In the genomic region with DNA sequence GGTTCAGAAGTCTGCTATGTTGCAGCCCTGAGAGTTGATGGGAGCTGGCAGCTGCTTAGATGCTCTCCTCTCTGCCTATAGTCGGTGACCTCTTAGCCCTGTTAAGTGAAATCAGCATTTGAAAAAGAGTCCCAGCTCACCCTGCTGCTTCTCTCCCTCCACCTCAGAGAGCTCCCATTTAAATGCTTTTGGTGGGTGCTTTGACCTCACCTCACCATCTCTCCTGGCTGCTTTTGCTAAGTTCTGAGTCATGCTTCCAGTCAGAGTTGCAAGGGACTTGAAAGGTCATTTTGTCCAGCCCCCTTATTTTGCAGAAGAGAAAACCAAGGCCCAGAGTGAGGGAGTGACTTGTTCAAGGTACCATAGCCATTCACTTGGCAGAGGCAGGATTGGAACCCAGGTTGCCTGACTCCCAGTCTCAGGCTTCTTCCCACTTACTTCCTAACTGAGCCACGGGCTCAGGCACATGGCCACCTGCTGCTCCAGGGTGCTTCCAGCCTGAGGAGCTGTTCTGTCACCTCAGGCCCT, we compare ENCODE assay signal across 13 cellular contexts. TPM values are rescaled to one million over a fixed set of nuclear protein-coding genes. Genes with fewer than 3 reads are reported as not detected.
DNase-seq lines count a peak whose midpoint lies in the region; ATAC-seq, FAIRE-seq and TF ChIP-seq lines count a peak whose summit lies in the region.
"Had no signal": no experiment of that assay in that cellular context is flagged by ENCODE, and none has a peak within 500 bp of the region (broad histone marks: within the 10 kb centered on the region; RNA-seq: fewer than 3 reads in every experiment).

No MANE protein-coding gene starts in this region.

- no peak for FAIRE-seq in GM12892 (lab: Jason Lieb, UNC)

- TF ChIP-seq POLR2A in vagina (IDR thresholded peaks at IDR 0.05) (no peak), GM12892 (IDR thresholded peaks at IDR 0.05; ENCODE audit: low read depth, low read length) (no peak)

- no peak for ATAC-seq in HG02973 (IDR thresholded peaks at IDR 0.05; ENCODE audit: unreplicated experiment)

- intact Hi-C loops in cardiac septum (cut with DNase I) (loop anchor here (2.0 kb wide), 2 partner anchors 29 to 37 kb away; no protein-coding TSS in a partner anchor), ascending aorta (cut with DNase I) (loop anchor here (5.0 kb wide), 1 partner anchor 181 kb away; a partner anchor contains a TSS), vagina (cut with DNase I) (loop anchor here (5.0 kb wide), 1 partner anchor 34 kb away; no protein-coding TSS in a partner anchor)

- peak overlapping the region; percentile 97 to 98 for H3K27ac ChIP-seq in right atrium auricular region
- peak overlapping the region; percentile 95 to 98 for H3K27ac ChIP-seq in ascending aorta
- H3K27ac ChIP-seq in vagina, result peak overlapping the region; percentile 42
- H3K27ac ChIP-seq: brain microvascular endothelial cell, SK-N-MC, suprapubic skin had no signal

- H3K27me3 Mint-ChIP-seq in immature natural killer cell (ENCODE audit: low read depth in 3 of 3), result peaks cover 8 to 17% (median 9%) of the 10 kb centered on the region in 3 donors

- no peaks in the 10 kb centered on the region for H3K9me3 Mint-ChIP-seq in immature natural killer cell
- H3K9me3 Mint-ChIP-seq: nephron progenitor cell had no signal

- TF ChIP-seq CTCF in right atrium auricular region (IDR thresholded peaks at IDR 0.05), result no peak
- no peak for TF ChIP-seq CTCF in ascending aorta (IDR thresholded peaks at IDR 0.05)
- TF ChIP-seq CTCF in vagina (IDR thresholded peaks at IDR 0.05), result no peak

- peaks cover 0 to 68% of the 10 kb centered on the region in 2 donors for H3K4me1 ChIP-seq in right atrium auricular region
- peaks cover 27 to 59% of the 10 kb centered on the region in 2 donors for H3K4me1 ChIP-seq in ascending aorta
- H3K4me1 ChIP-seq in vagina, result peaks cover 84% of the 10 kb centered on the region

- H3K36me3 ChIP-seq in right atrium auricular region (no peaks in the 10 kb centered on the region), ascending aorta (no peaks in the 10 kb centered on the region), vagina (no peaks in the 10 kb centered on the region)
- H3K36me3 ChIP-seq: brain microvascular endothelial cell, suprapubic skin had no signal

- no peak for DNase-seq in right atrium auricular region (ENCODE audit: low spot score)
- no peak for DNase-seq in cardiac septum (ENCODE audit: low spot score)
- DNase-seq in ascending aorta (ENCODE audit: low spot score in 2 of 2), result no peak
- DNase-seq in immature natural killer cell, result no peak
- DNase-seq in vagina (ENCODE audit: extremely low spot score in 2 of 2), result no peak
- no peak for DNase-seq in GM12892 (ENCODE audit: insufficient read length)
- no peak for DNase-seq in NOMO-1 (lab: John Stamatoyannopoulos, UW; ENCODE audit: unreplicated experiment in 2 of 2)
- DNase-seq: brain microvascular endothelial cell, KBM-7, nephron progenitor cell had no signal

- H3K27ac Mint-ChIP-seq in immature natural killer cell, result peak overlapping the region; percentile 45 to 100 (median 98)
- H3K27ac Mint-ChIP-seq: nephron progenitor cell had no signal

- no peaks in the 10 kb centered on the region for H3K9me3 ChIP-seq in right atrium auricular region
- H3K9me3 ChIP-seq in ascending aorta, result no peaks in the 10 kb centered on the region
- H3K9me3 ChIP-seq in vagina, result no peaks in the 10 kb centered on the region
- H3K9me3 ChIP-seq: suprapubic skin had no signal

- peaks cover 70 to 77% of the 10 kb centered on the region in 2 donors for H3K4me1 Mint-ChIP-seq in immature natural killer cell

- H3K4me3 ChIP-seq in right atrium auricular region (peak overlapping the region in 1 of 2 donors; percentile 80), ascending aorta (peak overlapping the region in 1 of 2 donors; percentile 72), vagina (no peak overlapping the region)

- H3K4me3 Mint-ChIP-seq in immature natural killer cell, result peak overlapping the region in 4 of 5 donors; percentile 15 to 38 (median 28)

- H3K27me3 ChIP-seq in right atrium auricular region (no peaks in the 10 kb centered on the region), ascending aorta (no peaks in the 10 kb centered on the region), vagina (no peaks in the 10 kb centered on the region)
- H3K27me3 ChIP-seq: suprapubic skin had no signal

- peaks cover 0 to 3% (median 0%) of the 10 kb centered on the region in 3 donors for H3K36me3 Mint-ChIP-seq in immature natural killer cell

RNA-seq across cellular contexts. Expression of a gene that starts 3.3 kb away (rescaled TPM):
- total RNA-seq in right atrium auricular region (100 to 1,000 TPM; 136 to 158 TPM), cardiac septum (242 TPM), ascending aorta (35.3 TPM), vagina (51.1 TPM)
- polyA plus RNA-seq in immature natural killer cell, result 1 to 10 TPM; 3.5 to 7.2 (median 4.1) TPM
- polyA plus RNA-seq in GM12892 (2012; ENCODE audit: missing spikeins), result 37.5 TPM

RNA-seq across cellular contexts. Expression of a gene that starts 52.6 kb away (rescaled TPM):
- total RNA-seq in right atrium auricular region, result 10 to 100 TPM; 16.5 to 20.6 TPM
- 11.3 TPM for total RNA-seq in cardiac septum
- total RNA-seq in ascending aorta, result 17.9 TPM
- not detected for polyA plus RNA-seq in immature natural killer cell
- 5.9 TPM for total RNA-seq in vagina
- 6.0 TPM for polyA plus RNA-seq in GM12892 (2012; ENCODE audit: missing spikeins)

Comparison
In these comparisons a context has a peak if more than half of its experiments do, and no peak if none do; other contexts are left out.
1. H3K27ac ChIP-seq: peak in every context shown above with its lines; median percentile 98 in right atrium auricular region; 96 in ascending aorta; 42 in vagina.